Comparison of ENCODE assay signal across 23 cellular contexts in genomic region chr2:200239216-200239615, GRCh38.
A peak's percentile ranks its signal among the peaks of the same experiment; 100 is the strongest.
DNase-seq lines count a peak whose midpoint lies in the region; ATAC-seq, FAIRE-seq and TF ChIP-seq lines count a peak whose summit lies in the region.
"Had no signal": no experiment of that assay in that cellular context is flagged by ENCODE, and none has a peak within 500 bp of the region (broad histone marks: within the 10 kb centered on the region; RNA-seq: fewer than 3 reads in every experiment).

No MANE protein-coding gene starts in this region.

- no peak overlapping the region for H4K5ac ChIP-seq in H1 (ENCODE audit: insufficient read length, low read depth, low read length)

- H2AFZ ChIP-seq in H1 (ENCODE audit: low read length) = peak overlapping the region; percentile 71
- H2AFZ ChIP-seq: hepatocyte had no signal

- H3K36me3 ChIP-seq in H1 (ENCODE audit: control insufficient read depth in 2 of 4, insufficient read depth in 4 of 4, low read length in 3 of 4) = no peaks in the 10 kb centered on the region
- H3K36me3 ChIP-seq: esophagus squamous epithelium, left lung had no signal

- H2BK15ac ChIP-seq in H1 (ENCODE audit: low read length) = no peak overlapping the region

- no peak overlapping the region for H2BK20ac ChIP-seq in H1 (ENCODE audit: low read length)

- no peaks in the 10 kb centered on the region for H3K27me3 ChIP-seq in H1 (replicated peaks in 1 of 4; ENCODE audit: control insufficient read depth in 3 of 4, extremely low read depth in 1 of 4, insufficient read depth in 3 of 4, low read length in 3 of 4)
- H3K27me3 ChIP-seq: esophagus squamous epithelium, hepatocyte, left lung had no signal

- no peaks in the 10 kb centered on the region; a peak in 2 of 7 replicates for H3K4me1 ChIP-seq in H1 (replicated peaks in 1 of 4; ENCODE audit: control insufficient read depth in 3 of 4, insufficient read depth in 4 of 4, low read length in 3 of 4)
- H3K4me1 ChIP-seq: esophagus squamous epithelium, left lung had no signal

- TF ChIP-seq CTCF in AG10803 (conservative IDR thresholded peaks at IDR 0.05; ENCODE audit: low read length) (no peak), H1 (IDR thresholded peaks at IDR 0.05; ENCODE audit: control extremely low read depth in 1 of 3, insufficient read depth in 1 of 3, low read depth in 1 of 3, low read length in 3 of 3) (no peak)

- no peak for TF ChIP-seq RAD21 in H1 (IDR thresholded peaks at IDR 0.05 in 1 of 2, conservative IDR thresholded peaks at IDR 0.05 in 1 of 2; ENCODE audit: low read depth in 2 of 2, low read length in 2 of 2)

- H4K91ac ChIP-seq in H1 (replicated peaks; ENCODE audit: insufficient read length, low read length) = no peak overlapping the region

- TF ChIP-seq POLR2A in H1 (IDR thresholded peaks at IDR 0.05; ENCODE audit: control extremely low read depth in 1 of 2, low read depth in 2 of 2, low read length in 2 of 2) = no peak

- H3K14ac ChIP-seq in H1 (ENCODE audit: insufficient read length) = no peak overlapping the region

- 68% methylated on average over 2 of the region's 2 CpGs; no CpG with 5 or more reads in 1 of the 2 experiments for WGBS in H1 (ENCODE audit: extremely low coverage in 1 of 2, insufficient coverage in 1 of 2, insufficient read length in 1 of 2, insufficient replicate concordance in 2 of 2, low coverage in 1 of 2, low lambda C conversion rate in 2 of 2, missing lambda C conversion rate in 1 of 2), 2 experiments

- H3K4ac ChIP-seq in H1 (replicated peaks; ENCODE audit: insufficient read length, low read depth, low read length) = no peak overlapping the region

- CTCF ChIA-PET in H1 (lab: Charles Lee; ENCODE audit: partially characterized antibody) = interaction anchor here (1.0 kb wide), 1 partner anchor 29 kb away, joined by 3 read pairs; no protein-coding TSS in a partner anchor

- H3K27ac ChIP-seq in H1 (ENCODE audit: low read depth, low read length) = no peak overlapping the region
- H3K27ac ChIP-seq: C4-2B, esophagus squamous epithelium, hepatocyte, left lung, VCaP had no signal

- no peaks in the 10 kb centered on the region for H4K20me1 ChIP-seq in H1 (replicated peaks in 1 of 2; ENCODE audit: control insufficient read depth in 1 of 2, insufficient read depth in 2 of 2, low read length in 2 of 2)

- H3K79me1 ChIP-seq in H1 (ENCODE audit: low read depth, low read length) = no peaks in the 10 kb centered on the region

- ATAC-seq in GM21786 (IDR thresholded peaks at IDR 0.05; ENCODE audit: unreplicated experiment) (no peak), GM18520 (IDR thresholded peaks at IDR 0.05; ENCODE audit: unreplicated experiment) (no peak)
- ATAC-seq: left lung; naive thymus-derived CD4-positive, alpha-beta T cell; stimulated activated memory B cell treated with anti-CD40 and anti-IgM and Interleukin-4, amounts not matched to agents 10 μg/mL and 1 μg/mL and 100 μg/mL, for 72 hours had no signal

- FAIRE-seq in H1 (lab: Jason Lieb, UNC) = no peak
- FAIRE-seq: GM19239 had no signal

- TF ChIP-seq EP300 in H1 (IDR thresholded peaks at IDR 0.05; ENCODE audit: borderline replicate concordance in 1 of 2, low read depth in 2 of 2, low read length in 2 of 2) = no peak

- POLR2A ChIA-PET in H1 (lab: Charles Lee; ENCODE audit: partially characterized antibody) = no interaction called here

- H3K23me2 ChIP-seq in H1 (ENCODE audit: low read depth, low read length) = no peaks in the 10 kb centered on the region

- H3K4me2 ChIP-seq in H1 (ENCODE audit: insufficient read depth in 1 of 2, low read depth in 2 of 2, low read length in 2 of 2) = no peak overlapping the region
- H3K4me2 ChIP-seq: hepatocyte had no signal

- H3K18ac ChIP-seq in H1 (ENCODE audit: extremely low read depth, low read length) = no peak overlapping the region

- no peaks in the 10 kb centered on the region for H3K79me2 ChIP-seq in H1 (ENCODE audit: control insufficient read depth in 1 of 2, insufficient read depth in 2 of 2, low read length in 2 of 2)
- H3K79me2 ChIP-seq: hepatocyte had no signal

- no peaks in the 10 kb centered on the region for H3K9me3 ChIP-seq in H1 (ENCODE audit: insufficient read depth in 2 of 2, low read depth in 1 of 2, low read length in 1 of 2)
- H3K9me3 ChIP-seq: esophagus squamous epithelium, left lung had no signal

- H3K23ac ChIP-seq in H1 (ENCODE audit: insufficient read length) = no peak overlapping the region

- no peak overlapping the region for H2BK5ac ChIP-seq in H1 (ENCODE audit: low read depth, low read length)

- H3K56ac ChIP-seq in H1 (replicated peaks; ENCODE audit: insufficient read length, low read depth, low read length) = no peak overlapping the region

- H3K9ac ChIP-seq in H1 (replicated peaks in 1 of 4; ENCODE audit: extremely low read depth in 1 of 4, low read depth in 3 of 4, low read length in 3 of 4) = no peak overlapping the region

- no peak overlapping the region for H2BK120ac ChIP-seq in H1 (replicated peaks; ENCODE audit: low read depth, low read length)

- peak; percentile 13 for DNase-seq in AG10803 (ENCODE audit: low read depth)
- peak; percentile 14 for DNase-seq in EL
- peak; percentile 87 for DNase-seq in SK-N-DZ (ENCODE audit: low spot score)
- no peak for DNase-seq in H1 (ENCODE audit: low read depth in 1 of 2, low spot score in 2 of 2)
- no peak for DNase-seq in NCI-H2227 treated with DMSO at 0.1 percent for 48 hours (lab: John Stamatoyannopoulos, UW)
- no peak for DNase-seq in MV-4-11 (lab: John Stamatoyannopoulos, UW)
- DNase-seq: activated T-cell treated with anti-CD3 and anti-CD28 coated beads, Interleukin-2, amount 50 U/mL, for 48 hours; anterior cingulate cortex; cortex of kidney; esophagus squamous epithelium; left lung; naive thymus-derived CD4-positive, alpha-beta T cell; NCI-H1436; NCI-H69; SHP77 treated with DMSO at 0.1 percent for 48 hours; stimulated activated CD4-positive, alpha-beta T cell treated with anti-CD3 and anti-CD28 coated beads, Interleukin-4, amount 100 ng/mL, for 24 hours had no signal

- no peak overlapping the region for H2AK5ac ChIP-seq in H1 (ENCODE audit: low read depth, low read length)

- H4K8ac ChIP-seq in H1 (ENCODE audit: extremely low read depth, insufficient read depth, low read length) = no peak overlapping the region

- no peak overlapping the region for H3K4me3 ChIP-seq in AG10803 (ENCODE audit: low read length)
- no peak overlapping the region for H3K4me3 ChIP-seq in H1 (ENCODE audit: extremely low read depth in 1 of 4, insufficient read depth in 2 of 4, low read depth in 3 of 4, low read length in 4 of 4)
- H3K4me3 ChIP-seq: esophagus squamous epithelium, hepatocyte, left lung had no signal

- H2BK12ac ChIP-seq in H1 (ENCODE audit: low read depth, low read length) = no peak overlapping the region

TF ChIP-seq in H1, 55 proteins besides CTCF, POLR2A, EP300 and RAD21:
- no peak for TF ChIP-seq HDAC2 (IDR thresholded peaks at IDR 0.05; ENCODE audit: borderline replicate concordance in 1 of 2, low read depth in 2 of 2, low read length in 2 of 2)
- no peak for TF ChIP-seq YY1 (IDR thresholded peaks at IDR 0.05; ENCODE audit: low read depth, low read length)
- TF ChIP-seq RNF2 (IDR thresholded peaks at IDR 0.05; ENCODE audit: borderline replicate concordance, low read depth, low read length, missing control alignments, poor library complexity, severe bottlenecking) = no peak
- TF ChIP-seq EGR1 (IDR thresholded peaks at IDR 0.05; ENCODE audit: borderline replicate concordance, low read depth, low read length) = no peak
- TF ChIP-seq JUN (IDR thresholded peaks at IDR 0.05; ENCODE audit: low read depth, low read length) = no peak
- TF ChIP-seq PHF8 (conservative IDR thresholded peaks at IDR 0.05; ENCODE audit: low read depth, low read length) = no peak
- no peak for TF ChIP-seq ATF3 (IDR thresholded peaks at IDR 0.05; ENCODE audit: insufficient read depth, low read depth, low read length)
- no peak for TF ChIP-seq KDM5A (IDR thresholded peaks at IDR 0.05; ENCODE audit: low read length)
- TF ChIP-seq TEAD4 (IDR thresholded peaks at IDR 0.05; ENCODE audit: low read depth, low read length) = no peak
- TF ChIP-seq TAF7 (optimal IDR thresholded peaks at IDR 0.05; ENCODE audit: borderline replicate concordance, low read depth, low read length) = no peak
- TF ChIP-seq SP4 (IDR thresholded peaks at IDR 0.05; ENCODE audit: low read length) = no peak
- no peak for TF ChIP-seq SP1 (IDR thresholded peaks at IDR 0.05; ENCODE audit: low read depth, low read length)
- no peak for TF ChIP-seq GTF2F1 (IDR thresholded peaks at IDR 0.05; ENCODE audit: borderline replicate concordance, low read depth, low read length)
- TF ChIP-seq MAX (IDR thresholded peaks at IDR 0.05) = no peak
- no peak for TF ChIP-seq CBX5 (IDR thresholded peaks at IDR 0.05; ENCODE audit: low read depth, low read length)
- TF ChIP-seq SRF (IDR thresholded peaks at IDR 0.05; ENCODE audit: low read depth, low read length) = no peak
- TF ChIP-seq RFX5 (IDR thresholded peaks at IDR 0.05; ENCODE audit: borderline replicate concordance, low read depth, low read length) = no peak
- TF ChIP-seq BACH1 (IDR thresholded peaks at IDR 0.05; ENCODE audit: low read length) = no peak
- TF ChIP-seq TBP (IDR thresholded peaks at IDR 0.05; ENCODE audit: low read depth, low read length) = no peak
- TF ChIP-seq POU5F1 (IDR thresholded peaks at IDR 0.05; ENCODE audit: low read depth, low read length) = no peak

Comparison
In these comparisons a context has a peak if more than half of its experiments do, and no peak if none do; other contexts are left out.
1. DNase-seq: peak in AG10803 (single experiment), EL (single experiment) and SK-N-DZ (single experiment); none in H1 (0 of 2), NCI-H2227 treated with DMSO at 0.1 percent for 48 hours (single experiment) and MV-4-11 (single experiment).